In the genomic region with DNA sequence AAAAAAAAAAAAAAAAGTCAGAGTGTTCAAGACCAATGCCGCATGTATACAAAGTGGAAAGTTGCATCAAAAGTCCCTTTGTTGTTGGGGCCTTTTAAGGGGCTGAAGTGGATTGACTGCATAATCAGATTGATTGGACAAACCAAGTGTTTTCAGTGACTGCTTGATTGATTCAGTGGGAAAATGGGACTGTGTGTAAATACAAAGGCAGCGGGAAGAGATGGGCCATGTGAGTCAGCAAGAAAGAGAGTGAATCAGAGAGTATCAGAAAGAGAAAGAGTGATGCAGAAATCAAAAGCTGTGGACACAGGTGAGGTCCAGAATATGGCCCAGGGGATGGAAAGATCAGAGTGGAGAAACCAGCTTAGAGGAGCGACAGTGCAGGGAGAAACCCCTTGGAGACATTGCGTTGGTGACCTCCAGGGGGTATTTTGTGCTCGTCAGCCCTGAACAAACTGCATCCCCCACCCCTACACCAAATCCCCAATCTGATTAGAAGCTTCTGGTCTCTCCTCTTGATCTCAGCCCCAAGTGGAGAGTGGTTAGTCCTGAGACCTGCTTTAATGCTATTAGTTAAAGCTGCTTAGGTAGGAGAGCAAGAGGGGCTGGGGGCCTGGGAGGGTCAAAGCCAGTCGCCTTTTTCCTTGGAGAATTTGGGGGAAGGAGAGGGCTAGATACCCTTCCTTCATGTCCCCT, we compare ENCODE assay signal across 16 cellular contexts.
DNase-seq lines count a peak whose midpoint lies in the region; ATAC-seq lines count a peak whose summit lies in the region.
"Had no signal": no experiment of that assay in that cellular context is flagged by ENCODE, and none has a peak within 500 bp of the region (broad histone marks: within the 10 kb centered on the region; RNA-seq: fewer than 3 reads in every experiment).

No MANE protein-coding gene starts in this region.

- H3K36me3 ChIP-seq in BLaER1: no peaks in the 10 kb centered on the region

- H3K27me3 ChIP-seq in BLaER1: no peaks in the 10 kb centered on the region

- H3K4me2 ChIP-seq in BLaER1: peak overlapping the region; percentile 20; the same call in 1 of the 2 replicates

- H4K20me1 ChIP-seq in BLaER1: no peaks in the 10 kb centered on the region

- DNase-seq in HCEC 1CT (peak; percentile 29), astrocyte of the hippocampus (ENCODE audit: low read depth, low spot score) (peak; percentile 29), medulla oblongata (ENCODE audit: extremely low spot score) (peak; percentile 17), NCI-H1092 treated with DMSO at 0.1 percent for 48 hours (lab: John Stamatoyannopoulos, UW) (no peak), LoVo (ENCODE audit: low spot score) (no peak)
- DNase-seq: body of pancreas; DMS79 treated with DMSO at 0.1 percent for 48 hours; islet precursor cell; NCI-H146; NCI-H526 treated with DMSO at 0.1 percent for 48 hours; stimulated activated CD4-positive, alpha-beta T cell treated with anti-CD3 and anti-CD28 coated beads, Interleukin-2, amount 100 ng/mL, for 24 hours; T-helper 2 cell had no signal

- H3K9ac ChIP-seq in BLaER1: no peak overlapping the region

- no peak for ATAC-seq in GM18498 (IDR thresholded peaks at IDR 0.05; ENCODE audit: unreplicated experiment)
- no peak for ATAC-seq in HG02870 (IDR thresholded peaks at IDR 0.05; ENCODE audit: unreplicated experiment)
- ATAC-seq: body of pancreas, GM12878 had no signal

- H3K4me1 ChIP-seq in BLaER1: peaks cover 36% of the 10 kb centered on the region
- H3K4me1 ChIP-seq: body of pancreas had no signal

- no peaks in the 10 kb centered on the region for H3K9me3 ChIP-seq in BLaER1
- H3K9me3 ChIP-seq: body of pancreas had no signal

- no peak overlapping the region for H3K4me3 ChIP-seq in BLaER1
- H3K4me3 ChIP-seq: body of pancreas, GM12878 had no signal

- no peak overlapping the region for H3K27ac ChIP-seq in BLaER1
- H3K27ac ChIP-seq: body of pancreas had no signal

Comparison
In these comparisons a context has a peak if more than half of its experiments do, and no peak if none do; other contexts are left out.
1. DNase-seq: peak in HCEC 1CT (single experiment), astrocyte of the hippocampus (single experiment) and medulla oblongata (single experiment); none in NCI-H1092 treated with DMSO at 0.1 percent for 48 hours (single experiment) and LoVo (single experiment).